10 cellular contexts compared by ENCODE assay signal in genomic region chr20:41316009-41316408, GRCh38. TPM values are rescaled to one million over a fixed set of nuclear protein-coding genes. Genes with fewer than 3 reads are reported as not detected.
A peak's percentile ranks its signal among the peaks of the same experiment; 100 is the strongest.
DNase-seq lines count a peak whose midpoint lies in the region; ATAC-seq and TF ChIP-seq lines count a peak whose summit lies in the region.
"Had no signal": no experiment of that assay in that cellular context is flagged by ENCODE, and none has a peak within 500 bp of the region (broad histone marks: within the 10 kb centered on the region; RNA-seq: fewer than 3 reads in every experiment).

No MANE protein-coding gene starts in this region.

- CTCF ChIA-PET in HCT116 (lab: Charles Lee): interaction anchor here (0.8 kb wide), 1 partner anchor 24 kb away, joined by 3 read pairs; no protein-coding TSS in a partner anchor
- CTCF ChIA-PET in activated CD4-positive, alpha-beta memory T cell treated with anti-CD3 and anti-CD28 coated beads for 36 hours (lab: Charles Lee): no interaction called here

- intact Hi-C loops in HCT116 (cut with micrococcal nuclease): no loop called here
- intact Hi-C loops in activated CD4-positive, alpha-beta memory T cell treated with anti-CD3 and anti-CD28 coated beads for 36 hours (cut with micrococcal nuclease): loop anchor here (2.0 to 5.0 kb wide), 4 partner anchors 84 to 287 kb away; partner anchors contain the start of genes PLCG1 and TOP1

- DNase-seq in HCT116 (ENCODE audit: low read depth, low spot score) (no peak), foreskin fibroblast (no peak), DMS153 (lab: John Stamatoyannopoulos, UW) (no peak), T1000 (lab: John Stamatoyannopoulos, UW) (no peak), mesendoderm (no peak)
- no peak for DNase-seq in activated CD4-positive, alpha-beta memory T cell treated with anti-CD3 and anti-CD28 coated beads for 36 hours
- DNase-seq: activated CD4-positive, alpha-beta T cell treated with anti-CD3 and anti-CD28 coated beads for 48 hours had no signal

- H3K27ac ChIP-seq in HCT116 (ENCODE audit: low read depth, low read length): no peak overlapping the region
- peak overlapping the region in 5 of 21 experiments; percentile 82 to 93 (median 87) for H3K27ac ChIP-seq in skin epidermis
- H3K27ac ChIP-seq in mesendoderm (ENCODE audit: low read depth, low read length): no peak overlapping the region

- no peaks in the 10 kb centered on the region for H3K36me3 ChIP-seq in HCT116 (ENCODE audit: control insufficient read depth in 1 of 2, insufficient read depth in 2 of 2, low read length in 2 of 2)
- no peaks in the 10 kb centered on the region for H3K36me3 ChIP-seq in mesendoderm (ENCODE audit: control insufficient read depth, insufficient read depth, low read length)

- H3K27ac Mint-ChIP-seq in activated CD4-positive, alpha-beta memory T cell treated with anti-CD3 and anti-CD28 coated beads for 36 hours: no peak overlapping the region

- no peaks in the 10 kb centered on the region for H3K9me3 ChIP-seq in HCT116 (ENCODE audit: control insufficient read depth in 1 of 2, insufficient read depth in 1 of 2, low read depth in 1 of 2, low read length in 2 of 2)

- H3K56ac ChIP-seq in mesendoderm (ENCODE audit: low read length): no peak overlapping the region

- H3K9ac ChIP-seq in HCT116 (ENCODE audit: low read length) (peak overlapping the region; percentile 56; the same call in 1 of the 2 replicates), mesendoderm (ENCODE audit: low read length) (no peak overlapping the region)

- ATAC-seq in HCT116 (no peak), GM18873 (IDR thresholded peaks at IDR 0.05; ENCODE audit: low FRiP score, unreplicated experiment) (no peak)

- H3K9me3 Mint-ChIP-seq in activated CD4-positive, alpha-beta memory T cell treated with anti-CD3 and anti-CD28 coated beads for 36 hours: no peaks in the 10 kb centered on the region

- H2BK15ac ChIP-seq in mesendoderm (replicated peaks; ENCODE audit: low read depth): no peak overlapping the region

- BruUV-seq in HCT116 (replicated peaks; lab: Mats Ljungman, UMichigan): TSS peak; percentile 63

- H2AK5ac ChIP-seq in mesendoderm (ENCODE audit: low read length): no peak overlapping the region

- no peaks in the 10 kb centered on the region for H3K79me1 ChIP-seq in mesendoderm (ENCODE audit: low read length)

- POLR2A ChIA-PET in HCT116 (lab: Charles Lee): no interaction called here
- POLR2A ChIA-PET in activated CD4-positive, alpha-beta memory T cell treated with anti-CD3 and anti-CD28 coated beads for 36 hours (lab: Charles Lee): no interaction called here

- RAD21 ChIA-PET in HCT116 (lab: Charles Lee; ENCODE audit: low non-redundant PET in 1 of 2, low total read pairs in 2 of 2, uncharacterized antibody in 2 of 2, unreplicated experiment in 2 of 2): no interaction called here

- H3K9me2 ChIP-seq in HCT116 (ENCODE audit: insufficient read depth): no peaks in the 10 kb centered on the region

- no peaks in the 10 kb centered on the region for H4K20me1 ChIP-seq in HCT116 (ENCODE audit: insufficient read depth)

- H3K23ac ChIP-seq in mesendoderm (ENCODE audit: low read length): no peak overlapping the region

- H3K36me3 Mint-ChIP-seq in activated CD4-positive, alpha-beta memory T cell treated with anti-CD3 and anti-CD28 coated beads for 36 hours: no peaks in the 10 kb centered on the region

- peaks cover 20% of the 10 kb centered on the region for H3K4me1 Mint-ChIP-seq in activated CD4-positive, alpha-beta memory T cell treated with anti-CD3 and anti-CD28 coated beads for 36 hours (ENCODE audit: low read depth)

- H3K27me3 ChIP-seq in HCT116 (ENCODE audit: insufficient read depth, low read length) (no peaks in the 10 kb centered on the region), mesendoderm (ENCODE audit: insufficient read depth, low read length, poor library complexity) (no peaks in the 10 kb centered on the region)

- peak overlapping the region; percentile 67 for H3K4me3 Mint-ChIP-seq in activated CD4-positive, alpha-beta memory T cell treated with anti-CD3 and anti-CD28 coated beads for 36 hours

- H3K79me2 ChIP-seq in HCT116 (ENCODE audit: insufficient read depth, low read length) (no peaks in the 10 kb centered on the region), mesendoderm (ENCODE audit: control insufficient read depth, insufficient read depth, low read length) (no peaks in the 10 kb centered on the region)

- no peak for TF ChIP-seq POLR2A in HCT116 (IDR thresholded peaks at IDR 0.05; ENCODE audit: borderline replicate concordance, extremely low read depth, insufficient read depth, insufficient read length)

- no peak for TF ChIP-seq CTCF in HCT116 (IDR thresholded peaks at IDR 0.05 in 2 of 3, conservative IDR thresholded peaks at IDR 0.05 in 1 of 3; ENCODE audit: borderline replicate concordance in 1 of 3, insufficient read depth in 1 of 3, low read depth in 2 of 3, low read length in 2 of 3)
- TF ChIP-seq CTCF in foreskin fibroblast (IDR thresholded peaks at IDR 0.05; ENCODE audit: low read depth, low read length): no peak

- no peaks in the 10 kb centered on the region for H3K27me3 Mint-ChIP-seq in activated CD4-positive, alpha-beta memory T cell treated with anti-CD3 and anti-CD28 coated beads for 36 hours

- peaks cover 9 to 27% of the 10 kb centered on the region in 2 experiments for H3K4me1 ChIP-seq in HCT116 (ENCODE audit: control insufficient read depth in 1 of 2, insufficient read depth in 2 of 2, low read length in 2 of 2)
- H3K4me1 ChIP-seq in mesendoderm (ENCODE audit: control insufficient read depth, low read depth, low read length): no peaks in the 10 kb centered on the region

- H3K18ac ChIP-seq in mesendoderm (ENCODE audit: low read length): no peak overlapping the region

- WGBS in mesendoderm (ENCODE audit: extremely low coverage, insufficient coverage, low lambda C conversion rate): no CpG with 5 or more reads among the region's 6 CpGs

- no peak overlapping the region for H2AFZ ChIP-seq in HCT116 (ENCODE audit: low read depth, low read length, poor library complexity, severe bottlenecking)

- H3K4me3 ChIP-seq in HCT116 (replicated peaks in 1 of 2; ENCODE audit: low read depth in 1 of 2, low read length in 2 of 2) (peak overlapping the region in 1 of 2 experiments; percentile 76; a peak in 2 of 4 replicates), foreskin fibroblast (ENCODE audit: low read depth in 1 of 2, low read length in 2 of 2) (peak overlapping the region; percentile 83 to 86), skin epidermis (peak overlapping the region in 5 of 7 experiments; percentile 53 to 94 (median 81)), mesendoderm (ENCODE audit: low read length) (no peak overlapping the region)

- no peak for TF ChIP-seq RAD21 in HCT116 (IDR thresholded peaks at IDR 0.05; ENCODE audit: low read depth)

- no peak overlapping the region for H4K5ac ChIP-seq in mesendoderm (ENCODE audit: low read length)

- no peak overlapping the region for H4K8ac ChIP-seq in mesendoderm (ENCODE audit: low read depth, low read length)

- H2BK5ac ChIP-seq in mesendoderm (ENCODE audit: low read length): no peak overlapping the region

- H3K4ac ChIP-seq in mesendoderm (ENCODE audit: low read depth, low read length): no peak overlapping the region

- no peak overlapping the region for H2BK120ac ChIP-seq in mesendoderm (ENCODE audit: low read depth, low read length)

- H3K4me2 ChIP-seq in HCT116 (ENCODE audit: low read length) (peak overlapping the region; percentile 88), mesendoderm (ENCODE audit: low read length) (no peak overlapping the region)

TF ChIP-seq in HCT116, 20 proteins besides CTCF, POLR2A, EP300 and RAD21 (continues in another document):
- TF ChIP-seq EZH2phosphoT487 (IDR thresholded peaks at IDR 0.05; ENCODE audit: borderline replicate concordance): no peak
- TF ChIP-seq SRF (IDR thresholded peaks at IDR 0.05; ENCODE audit: low read depth): no peak
- TF ChIP-seq FOSL1 (IDR thresholded peaks at IDR 0.05; ENCODE audit: low read depth): no peak
- TF ChIP-seq TCF7L2 (IDR thresholded peaks at IDR 0.05; ENCODE audit: borderline replicate concordance, extremely low read depth, insufficient read depth, insufficient read length): no peak
- TF ChIP-seq EGR1 (IDR thresholded peaks at IDR 0.05; ENCODE audit: low read depth): no peak
- TF ChIP-seq CEBPB (IDR thresholded peaks at IDR 0.05; ENCODE audit: low read depth): no peak
- no peak for TF ChIP-seq POLR2AphosphoS5 (IDR thresholded peaks at IDR 0.05; ENCODE audit: low read depth, low read length)
- TF ChIP-seq EZH2 (IDR thresholded peaks at IDR 0.05): no peak

RNA-seq across cellular contexts. Expression of gene ZHX3, which starts 1.5 kb away (rescaled TPM):
- total RNA-seq in HCT116 (2021; ENCODE audit: unreplicated experiment): 13.3 TPM
- polyA plus RNA-seq in HCT116 (2012): 2.9 and 5.0 TPM in 2 replicates
- total RNA-seq in activated CD4-positive, alpha-beta memory T cell treated with anti-CD3 and anti-CD28 coated beads for 36 hours: 10 to 100 TPM in 1 of 2 experiments, 1 to 10 TPM in 1; 9.4 to 11.3 TPM
- polyA plus RNA-seq in mesendoderm (2013, experiment 1 of 2): 2.5 TPM
- 3.9 TPM for polyA plus RNA-seq in mesendoderm (2013, experiment 2 of 2)

RNA-seq across cellular contexts. Expression of gene LPIN3, which starts 24.6 kb away (rescaled TPM):
- 18.5 TPM for total RNA-seq in HCT116 (2021; ENCODE audit: unreplicated experiment)
- 18.1 and 19.9 TPM in 2 replicates for polyA plus RNA-seq in HCT116 (2012)
- under 1 TPM; 0.77 to 0.97 TPM for total RNA-seq in activated CD4-positive, alpha-beta memory T cell treated with anti-CD3 and anti-CD28 coated beads for 36 hours
- polyA plus RNA-seq in mesendoderm (2013, experiment 1 of 2): 2.9 TPM
- 2.8 TPM for polyA plus RNA-seq in mesendoderm (2013, experiment 2 of 2)

RNA-seq across cellular contexts. Expression of gene EMILIN3, which starts 50.6 kb away (rescaled TPM):
- not detected for total RNA-seq in HCT116 (2021; ENCODE audit: unreplicated experiment)
- polyA plus RNA-seq in HCT116 (2012): 0.06 and 0.16 TPM in 2 replicates
- not detected for total RNA-seq in activated CD4-positive, alpha-beta memory T cell treated with anti-CD3 and anti-CD28 coated beads for 36 hours
- 0.62 TPM for polyA plus RNA-seq in mesendoderm (2013, experiment 1 of 2)
- polyA plus RNA-seq in mesendoderm (2013, experiment 2 of 2): 0.64 TPM
- total RNA-seq: subcutaneous adipose tissue had no signal
